In genomic region chr14:77212933-77213656, GRCh38 we compare ENCODE assay signal across 9 cellular contexts. TPM values are rescaled to one million over a fixed set of nuclear protein-coding genes. Genes with fewer than 3 reads are reported as not detected.
A peak's percentile ranks its signal among the peaks of the same experiment; 100 is the strongest.
DNase-seq lines count a peak whose midpoint lies in the region; ATAC-seq lines count a peak whose summit lies in the region.
"Had no signal": no experiment of that assay in that cellular context is flagged by ENCODE, and none has a peak within 500 bp of the region (broad histone marks: within the 10 kb centered on the region; RNA-seq: fewer than 3 reads in every experiment).

No MANE protein-coding gene starts in this region.

- DNase-seq in activated CD8-positive, alpha-beta memory T cell treated with anti-CD3 and anti-CD28 coated beads, Interleukin-2, amount 10 ng/mL, durations not matched to agents 7 days and 5 days = peak; percentile 57
- DNase-seq in activated CD8-positive, alpha-beta memory T cell treated with anti-CD3 and anti-CD28 coated beads for 24 hours = no peak
- DNase-seq in NCI-H2171 (lab: John Stamatoyannopoulos, UW) (peak; percentile 76), hypothalamus (lab: John Stamatoyannopoulos, UW) (peak in 27 of 51 donors; percentile 4 to 57 (median 30)), dedifferentiated amniotic fluid mesenchymal stem cell (ENCODE audit: extremely low spot score) (no peak)
- DNase-seq in activated T-cell treated with anti-CD3 and anti-CD28 coated beads, Interleukin-2, amount 50 U/mL, for 24 hours = peak; percentile 47
- peak; percentile 8 to 22 (median 20) for DNase-seq in stimulated activated CD4-positive, alpha-beta T cell treated with anti-CD3 and anti-CD28 coated beads, TNF-alpha, amount 100 ng/mL, for 48 hours (ENCODE audit: low read depth in 3 of 3)

- no peak overlapping the region for H3K4me3 Mint-ChIP-seq in activated CD8-positive, alpha-beta memory T cell treated with anti-CD3 and anti-CD28 coated beads, Interleukin-2, amount 10 ng/mL, durations not matched to agents 7 days and 5 days
- H3K4me3 Mint-ChIP-seq in activated T-cell treated with anti-CD3 and anti-CD28 coated beads, Interleukin-2, amount 50 U/mL, for 24 hours = no peak overlapping the region
- H3K4me3 Mint-ChIP-seq: activated naive CD4-positive, alpha-beta T cell treated with anti-CD3 and anti-CD28 coated beads, Interleukin-2, amount 50 U/mL, for 24 hours had no signal

- H3K9me3 Mint-ChIP-seq in activated CD8-positive, alpha-beta memory T cell treated with anti-CD3 and anti-CD28 coated beads, Interleukin-2, amount 10 ng/mL, durations not matched to agents 7 days and 5 days (ENCODE audit: low read depth) = no peaks in the 10 kb centered on the region
- no peaks in the 10 kb centered on the region for H3K9me3 Mint-ChIP-seq in activated T-cell treated with anti-CD3 and anti-CD28 coated beads, Interleukin-2, amount 50 U/mL, for 24 hours
- H3K9me3 Mint-ChIP-seq: activated naive CD4-positive, alpha-beta T cell treated with anti-CD3 and anti-CD28 coated beads, Interleukin-2, amount 50 U/mL, for 24 hours had no signal

- peak; percentile 84 for ATAC-seq in activated CD8-positive, alpha-beta memory T cell treated with anti-CD3 and anti-CD28 coated beads, Interleukin-2, amount 10 ng/mL, durations not matched to agents 7 days and 5 days
- ATAC-seq in HG02763 (IDR thresholded peaks at IDR 0.05; ENCODE audit: unreplicated experiment) = peak; percentile 57

- peaks cover 8% of the 10 kb centered on the region for H3K27me3 Mint-ChIP-seq in activated CD8-positive, alpha-beta memory T cell treated with anti-CD3 and anti-CD28 coated beads, Interleukin-2, amount 10 ng/mL, durations not matched to agents 7 days and 5 days
- peaks cover 32% of the 10 kb centered on the region for H3K27me3 Mint-ChIP-seq in activated T-cell treated with anti-CD3 and anti-CD28 coated beads, Interleukin-2, amount 50 U/mL, for 24 hours

- no peaks in the 10 kb centered on the region for H3K36me3 Mint-ChIP-seq in activated CD8-positive, alpha-beta memory T cell treated with anti-CD3 and anti-CD28 coated beads, Interleukin-2, amount 10 ng/mL, durations not matched to agents 7 days and 5 days
- H3K36me3 Mint-ChIP-seq in activated T-cell treated with anti-CD3 and anti-CD28 coated beads, Interleukin-2, amount 50 U/mL, for 24 hours (ENCODE audit: low read depth) = no peaks in the 10 kb centered on the region
- H3K36me3 Mint-ChIP-seq: activated naive CD4-positive, alpha-beta T cell treated with anti-CD3 and anti-CD28 coated beads, Interleukin-2, amount 50 U/mL, for 24 hours had no signal

- no peaks in the 10 kb centered on the region for H3K4me1 Mint-ChIP-seq in activated CD8-positive, alpha-beta memory T cell treated with anti-CD3 and anti-CD28 coated beads, Interleukin-2, amount 10 ng/mL, durations not matched to agents 7 days and 5 days
- H3K4me1 Mint-ChIP-seq in activated T-cell treated with anti-CD3 and anti-CD28 coated beads, Interleukin-2, amount 50 U/mL, for 24 hours (ENCODE audit: low read depth) = no peaks in the 10 kb centered on the region
- H3K4me1 Mint-ChIP-seq: activated naive CD4-positive, alpha-beta T cell treated with anti-CD3 and anti-CD28 coated beads, Interleukin-2, amount 50 U/mL, for 24 hours had no signal

- CTCF ChIA-PET in activated CD8-positive, alpha-beta memory T cell treated with anti-CD3 and anti-CD28 coated beads, Interleukin-2, amount 10 ng/mL, durations not matched to agents 7 days and 5 days (lab: Charles Lee) = interaction anchor here (0.9 to 1.8 kb wide), 5 partner anchors 9 to 61 kb away, joined by 3 to 11 read pairs (median 4); no protein-coding TSS in a partner anchor

- no peak overlapping the region for H3K27ac Mint-ChIP-seq in activated CD8-positive, alpha-beta memory T cell treated with anti-CD3 and anti-CD28 coated beads, Interleukin-2, amount 10 ng/mL, durations not matched to agents 7 days and 5 days
- H3K27ac Mint-ChIP-seq in activated T-cell treated with anti-CD3 and anti-CD28 coated beads, Interleukin-2, amount 50 U/mL, for 24 hours = no peak overlapping the region
- H3K27ac Mint-ChIP-seq: activated naive CD4-positive, alpha-beta T cell treated with anti-CD3 and anti-CD28 coated beads, Interleukin-2, amount 50 U/mL, for 24 hours had no signal

RNA-seq across cellular contexts. Expression of gene TMEM63C, which starts 31.5 kb away (rescaled TPM):
- total RNA-seq in activated CD8-positive, alpha-beta memory T cell treated with anti-CD3 and anti-CD28 coated beads, Interleukin-2, amount 10 ng/mL, durations not matched to agents 7 days and 5 days = under 1 TPM; 0.14 to 0.50 TPM

RNA-seq across cellular contexts. Expression of gene NGB, which starts 57.9 kb away (rescaled TPM):
- not detected for total RNA-seq in activated CD8-positive, alpha-beta memory T cell treated with anti-CD3 and anti-CD28 coated beads, Interleukin-2, amount 10 ng/mL, durations not matched to agents 7 days and 5 days

Comparison
In these comparisons a context has a peak if more than half of its experiments do, and no peak if none do; other contexts are left out.
1. DNase-seq: peak in activated CD8-positive, alpha-beta memory T cell treated with anti-CD3 and anti-CD28 coated beads, Interleukin-2, amount 10 ng/mL, durations not matched to agents 7 days and 5 days (single experiment), NCI-H2171 (single experiment), activated T-cell treated with anti-CD3 and anti-CD28 coated beads, Interleukin-2, amount 50 U/mL, for 24 hours (single experiment), hypothalamus (27 of 51) and stimulated activated CD4-positive, alpha-beta T cell treated with anti-CD3 and anti-CD28 coated beads, TNF-alpha, amount 100 ng/mL, for 48 hours (3 of 3); none in activated CD8-positive, alpha-beta memory T cell treated with anti-CD3 and anti-CD28 coated beads for 24 hours (single experiment) and dedifferentiated amniotic fluid mesenchymal stem cell (single experiment).